8 cellular contexts compared by ENCODE assay signal in genomic region chr11:77147668-77148321, GRCh38. TPM values are rescaled to one million over a fixed set of nuclear protein-coding genes. Genes with fewer than 3 reads are reported as not detected.
A peak's percentile ranks its signal among the peaks of the same experiment; 100 is the strongest.
DNase-seq lines count a peak whose midpoint lies in the region; TF ChIP-seq lines count a peak whose summit lies in the region.

No MANE protein-coding gene starts in this region.

- no peaks in the 10 kb centered on the region for H3K9me3 Mint-ChIP-seq in chondrocyte (ENCODE audit: low read depth)

- H3K27me3 ChIP-seq in BLaER1 treated with 17β-estradiol and CSF1 and Interleukin-3, amounts not matched to agents 10 nM and 100 nM: peaks cover 0 to 5% (median 0%) of the 10 kb centered on the region in 11 experiments; a peak in 1 of 22 replicates
- H3K27me3 ChIP-seq in iPS-20b (ENCODE audit: insufficient read depth, low read length): peaks cover 15% of the 10 kb centered on the region
- H3K27me3 ChIP-seq in transverse colon: no peaks in the 10 kb centered on the region

- H3K36me3 Mint-ChIP-seq in chondrocyte (ENCODE audit: low read depth): no peaks in the 10 kb centered on the region

- H3K27ac ChIP-seq in BLaER1 treated with 17β-estradiol and CSF1 and Interleukin-3, amounts not matched to agents 10 nM and 100 nM: peak overlapping the region in 6 of 11 experiments; percentile 10 to 85 (median 36); a peak in 7 of 22 replicates
- H3K27ac ChIP-seq in iPS-20b (ENCODE audit: low read length) (no peak overlapping the region), transverse colon (no peak overlapping the region)

- H4K20me1 ChIP-seq in BLaER1 treated with 17β-estradiol and CSF1 and Interleukin-3, amounts not matched to agents 10 nM and 100 nM: peaks cover 0 to 18% (median 1%) of the 10 kb centered on the region in 11 experiments; a peak in 9 of 22 replicates

- peaks cover 4% of the 10 kb centered on the region for H3K27me3 Mint-ChIP-seq in chondrocyte (ENCODE audit: low read depth)

- no peaks in the 10 kb centered on the region for H3K36me3 ChIP-seq in BLaER1 treated with 17β-estradiol and CSF1 and Interleukin-3, amounts not matched to agents 10 nM and 100 nM
- no peaks in the 10 kb centered on the region for H3K36me3 ChIP-seq in iPS-20b (ENCODE audit: insufficient read depth, low read depth, low read length)
- no peaks in the 10 kb centered on the region for H3K36me3 ChIP-seq in transverse colon

- DNase-seq in NCI-H128 (lab: John Stamatoyannopoulos, UW; ENCODE audit: unreplicated experiment): peak; percentile 66
- DNase-seq in activated effector memory CD4-positive, alpha-beta T cell treated with Interleukin-2 at 50 U/mL for 16 hours: peak; percentile 26
- DNase-seq in transverse colon: peak; percentile 46
- no peak for DNase-seq in GM03348 (ENCODE audit: low spot score)
- DNase-seq in posterior vena cava (ENCODE audit: low spot score): no peak
- DNase-seq in chondrocyte (ENCODE audit: low spot score): no peak

- H3K4me3 ChIP-seq in BLaER1 treated with 17β-estradiol and CSF1 and Interleukin-3, amounts not matched to agents 10 nM and 100 nM: peak overlapping the region in 4 of 10 experiments; percentile 9 to 54 (median 34); a peak in 5 of 20 replicates
- H3K4me3 ChIP-seq in iPS-20b (ENCODE audit: low read length): peak overlapping the region; percentile 73
- peak overlapping the region in 3 of 4 donors; percentile 7 to 25 (median 13) for H3K4me3 ChIP-seq in transverse colon

- TF ChIP-seq EP300 in transverse colon (IDR thresholded peaks at IDR 0.05; ENCODE audit: low read depth): no peak

- no peak for TF ChIP-seq CTCF in transverse colon (IDR thresholded peaks at IDR 0.05)
- TF ChIP-seq CTCF in chondrocyte (IDR thresholded peaks at IDR 0.05): no peak

- H3K4me1 Mint-ChIP-seq in chondrocyte (ENCODE audit: low read depth): peaks cover 10% of the 10 kb centered on the region

- peak overlapping the region in 5 of 11 experiments; percentile 17 to 67 (median 41); a peak in 7 of 22 replicates for H3K9ac ChIP-seq in BLaER1 treated with 17β-estradiol and CSF1 and Interleukin-3, amounts not matched to agents 10 nM and 100 nM
- peak overlapping the region; percentile 55; the same call in 1 of the 2 replicates for H3K9ac ChIP-seq in iPS-20b (ENCODE audit: low read depth, low read length)

- H3K27ac Mint-ChIP-seq in chondrocyte (ENCODE audit: unreplicated experiment): no peak overlapping the region

- peak overlapping the region; percentile 76 to 99 (median 96) for H3K4me2 ChIP-seq in BLaER1 treated with 17β-estradiol and CSF1 and Interleukin-3, amounts not matched to agents 10 nM and 100 nM

- 19% methylated on average over 31 of the region's 47 CpGs; no CpG with 5 or more reads in 1 of the 2 donors for WGBS in transverse colon (ENCODE audit: low coverage in 1 of 2), 2 donors

- H3K9me3 ChIP-seq in BLaER1 treated with 17β-estradiol and CSF1 and Interleukin-3, amounts not matched to agents 10 nM and 100 nM (replicated peaks in 1 of 11): no peaks in the 10 kb centered on the region
- no peaks in the 10 kb centered on the region for H3K9me3 ChIP-seq in iPS-20b (ENCODE audit: insufficient read depth, low read depth, low read length)
- H3K9me3 ChIP-seq in transverse colon: no peaks in the 10 kb centered on the region

- peaks cover 63 to 83% (median 76%) of the 10 kb centered on the region in 10 experiments for H3K4me1 ChIP-seq in BLaER1 treated with 17β-estradiol and CSF1 and Interleukin-3, amounts not matched to agents 10 nM and 100 nM
- H3K4me1 ChIP-seq in iPS-20b (ENCODE audit: insufficient read depth, low read length): no peaks in the 10 kb centered on the region; the same call in 1 of the 2 replicates
- peaks cover 0 to 22% (median 8%) of the 10 kb centered on the region in 4 donors for H3K4me1 ChIP-seq in transverse colon

- no peak for TF ChIP-seq POLR2A in transverse colon (IDR thresholded peaks at IDR 0.05)

- in situ Hi-C loops in transverse colon (cut with MboI; ENCODE audit: low pct_ligation_motif_present in 1 of 4, low pct_unique_long_range_greater_than_20kb in 1 of 4, low sequenced_read_pairs in 3 of 4): no loop called here

- intact Hi-C loops in transverse colon (cut with DNase I; ENCODE audit: low total_unique reads): no loop called here
- intact Hi-C loops in posterior vena cava (cut with DNase I): no loop called here

- no peak overlapping the region for H3K4me3 Mint-ChIP-seq in chondrocyte (ENCODE audit: unreplicated experiment)

RNA-seq across cellular contexts. Expression of gene MYO7A, which starts 19.7 kb away (rescaled TPM):
- 10 to 100 TPM in 1 of 4 donors, 1 to 10 TPM in 3; 4.6 to 11.2 (median 5.5) TPM for total RNA-seq in transverse colon
- 10 to 100 TPM; 12.2 to 17.3 TPM for total RNA-seq in posterior vena cava
- not detected in 3 replicates for total RNA-seq in chondrocyte

RNA-seq across cellular contexts. Expression of gene OMP, which starts 45.2 kb away (rescaled TPM):
- total RNA-seq in transverse colon (100 to 1,000 TPM in 1 of 4 donors, 10 to 100 TPM in 3; 16.0 to 126 (median 49.4) TPM), posterior vena cava (under 1 TPM in 1 of 2 donors, not detected in 1; 0.76 TPM), chondrocyte (not detected in 3 replicates)

Comparison
In these comparisons a context has a peak if more than half of its experiments do, and no peak if none do; other contexts are left out.
1. H3K27ac ChIP-seq: peak in BLaER1 treated with 17β-estradiol and CSF1 and Interleukin-3, amounts not matched to agents 10 nM and 100 nM (6 of 11); none in iPS-20b (single experiment) and transverse colon (0 of 4).
2. DNase-seq: peak in NCI-H128 (single experiment), activated effector memory CD4-positive, alpha-beta T cell treated with Interleukin-2 at 50 U/mL for 16 hours (single experiment) and transverse colon (single experiment); none in GM03348 (single experiment), posterior vena cava (single experiment) and chondrocyte (single experiment).
3. RNA of gene OMP, which starts 45.2 kb away (total RNA-seq): 16.0 to 126 TPM in transverse colon; 0.76 TPM in posterior vena cava and not detected in chondrocyte; every median in the first group is over 4 times any median in the second.